17 cellular contexts compared by ENCODE assay signal in the genomic region with DNA sequence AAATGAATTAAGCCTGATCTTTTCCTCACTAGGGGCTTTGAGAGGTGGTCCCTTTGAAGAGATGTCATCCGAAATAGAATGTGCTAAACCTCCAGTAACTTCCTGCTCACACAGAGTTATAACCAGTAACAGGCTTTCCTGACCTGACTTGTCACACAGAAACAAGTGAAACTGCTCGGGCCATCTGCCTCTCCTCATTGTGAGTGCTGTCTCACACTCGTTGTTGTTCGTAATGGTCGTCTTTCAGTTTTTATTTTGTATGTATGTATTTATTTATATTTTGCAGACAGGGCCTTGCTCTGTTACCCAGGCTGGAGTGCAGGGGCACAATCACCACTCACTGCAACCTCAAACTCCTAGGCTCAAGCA. TPM values are rescaled to one million over a fixed set of nuclear protein-coding genes. Genes with fewer than 3 reads are reported as not detected.
DNase-seq lines count a peak whose midpoint lies in the region; ATAC-seq, FAIRE-seq and TF ChIP-seq lines count a peak whose summit lies in the region.
"Had no signal": no experiment of that assay in that cellular context is flagged by ENCODE, and none has a peak within 500 bp of the region (broad histone marks: within the 10 kb centered on the region; RNA-seq: fewer than 3 reads in every experiment).

No MANE protein-coding gene starts in this region.

- no peaks in the 10 kb centered on the region for H3K9me3 Mint-ChIP-seq in GM23338
- H3K9me3 Mint-ChIP-seq: activated CD4-positive, alpha-beta T cell treated with anti-CD3 and anti-CD28 coated beads, Interleukin-2, amount 10 ng/mL, durations not matched to agents 24 days and 14 days; T-helper 1 cell treated with Interleukin-12 subunit alpha and Interleukin-12 subunit beta and Interleukin-4 antibody, amounts not matched to agents 30 μg/mL and 1 μg/mL, for 36 hours had no signal

- no peak overlapping the region for H3K27ac Mint-ChIP-seq in GM23338
- H3K27ac Mint-ChIP-seq: activated CD4-positive, alpha-beta T cell treated with anti-CD3 and anti-CD28 coated beads, Interleukin-2, amount 10 ng/mL, durations not matched to agents 24 days and 14 days; T-helper 1 cell treated with Interleukin-12 subunit alpha and Interleukin-12 subunit beta and Interleukin-4 antibody, amounts not matched to agents 30 μg/mL and 1 μg/mL, for 36 hours had no signal

- H3K27ac ChIP-seq in breast epithelium, result peak overlapping the region; percentile 70 to 76
- H3K27ac ChIP-seq in mammary epithelial cell (ENCODE audit: insufficient read depth, low read depth, low read length), result no peak overlapping the region
- H3K27ac ChIP-seq in GM12878 (ENCODE audit: control insufficient read depth, insufficient read depth), result no peak overlapping the region
- peak overlapping the region; percentile 20 to 51 for H3K27ac ChIP-seq in mucosa of rectum (ENCODE audit: low read depth in 2 of 2, low read length in 2 of 2)
- peak overlapping the region; percentile 69 to 74 for H3K27ac ChIP-seq in testis
- H3K27ac ChIP-seq in GM23338 (ENCODE audit: low read depth), result no peak overlapping the region
- H3K27ac ChIP-seq: ascending aorta had no signal

- H3K79me2 ChIP-seq in mammary epithelial cell (ENCODE audit: insufficient read depth, low read length) (no peaks in the 10 kb centered on the region), GM12878 (ENCODE audit: control insufficient read depth, insufficient read depth, low read length) (no peaks in the 10 kb centered on the region), GM23338 (replicated peaks; ENCODE audit: insufficient read depth) (no peaks in the 10 kb centered on the region)

- H4K20me1 ChIP-seq in mammary epithelial cell (ENCODE audit: insufficient read depth, low read length), result no peaks in the 10 kb centered on the region
- H4K20me1 ChIP-seq in GM12878 (ENCODE audit: control insufficient read depth, insufficient read depth), result no peaks in the 10 kb centered on the region
- H4K20me1 ChIP-seq in GM23338 (replicated peaks; ENCODE audit: insufficient read depth), result no peaks in the 10 kb centered on the region

- TF ChIP-seq POLR2A in breast epithelium (IDR thresholded peaks at IDR 0.05), result no peak
- no peak for TF ChIP-seq POLR2A in GM12878 (IDR thresholded peaks at IDR 0.05; ENCODE audit: low read depth, low read length)
- no peak for TF ChIP-seq POLR2A in testis (IDR thresholded peaks at IDR 0.05)

- no peak for TF ChIP-seq RAD21 in GM12878 (IDR thresholded peaks at IDR 0.05; ENCODE audit: insufficient read depth, low read depth, low read length)

- peaks cover 13% of the 10 kb centered on the region for H3K4me1 Mint-ChIP-seq in GM23338
- H3K4me1 Mint-ChIP-seq: activated CD4-positive, alpha-beta T cell treated with anti-CD3 and anti-CD28 coated beads, Interleukin-2, amount 10 ng/mL, durations not matched to agents 24 days and 14 days had no signal

- peak in 1 of 2 donors; percentile 10 for DNase-seq in breast epithelium (ENCODE audit: low spot score in 2 of 2)
- no peak for DNase-seq in mammary epithelial cell
- no peak for DNase-seq in GM12878 (ENCODE audit: low read depth, low spot score)
- DNase-seq in testis, result peak; percentile 13
- no peak for DNase-seq in GM23338 (ENCODE audit: low spot score)
- no peak for DNase-seq in OCI-M2 (lab: John Stamatoyannopoulos, UW; ENCODE audit: unreplicated experiment)
- DNase-seq: activated CD4-positive, alpha-beta T cell treated with anti-CD3 and anti-CD28 coated beads, Interleukin-2, amount 10 ng/mL, durations not matched to agents 24 days and 14 days; effector CD4-positive, alpha-beta T cell; nucleus accumbens; OCI-M1; stimulated activated CD4-positive, alpha-beta T cell treated with anti-CD3 and anti-CD28 coated beads, Interleukin-1b, Interleukin-23, amount 100 ng/mL, for 48 hours had no signal

- TF ChIP-seq CTCF in breast epithelium (IDR thresholded peaks at IDR 0.05) (no peak), mammary epithelial cell (conservative IDR thresholded peaks at IDR 0.05 in 1 of 2, IDR thresholded peaks at IDR 0.05 in 1 of 2; ENCODE audit: extremely low read depth in 1 of 2, insufficient read depth in 1 of 2, low read depth in 1 of 2, low read length in 2 of 2) (no peak), GM12878 (IDR thresholded peaks at IDR 0.05 in 2 of 3, conservative IDR thresholded peaks at IDR 0.05 in 1 of 3; ENCODE audit: control insufficient read depth in 2 of 3, extremely low read depth in 1 of 3, insufficient read depth in 1 of 3, low read depth in 3 of 3, low read length in 3 of 3) (no peak), testis (IDR thresholded peaks at IDR 0.05) (no peak), GM23338 (conservative IDR thresholded peaks at IDR 0.05; ENCODE audit: low read depth in 2 of 2) (no peak)

- H3K4me1 ChIP-seq in breast epithelium (no peaks in the 10 kb centered on the region), mammary epithelial cell (ENCODE audit: insufficient read depth, low read length) (no peaks in the 10 kb centered on the region), GM12878 (ENCODE audit: control insufficient read depth, insufficient read depth, low read length) (no peaks in the 10 kb centered on the region), mucosa of rectum (ENCODE audit: control insufficient read depth in 2 of 2, insufficient read depth in 2 of 2, low read length in 2 of 2) (peaks cover 20 to 31% of the 10 kb centered on the region in 2 donors), testis (peaks cover 47% of the 10 kb centered on the region), GM23338 (ENCODE audit: insufficient read depth) (0 out of 2 replicates have a peak, but pooled peaks cover 6% of the 10 kb centered on the region)
- H3K4me1 ChIP-seq: ascending aorta had no signal

- POLR2A ChIA-PET in GM12878 (lab: Charles Lee), result no interaction called here

- BruUV-seq in mammary epithelial cell (replicated peaks; lab: Mats Ljungman, UMichigan) (no TSS peak), GM12878 (replicated peaks; lab: Mats Ljungman, UMichigan) (no TSS peak)

- in situ Hi-C loops in mammary epithelial cell (cut with MboI; ENCODE audit: low sequenced_read_pairs in 2 of 2), result no loop called here
- in situ Hi-C loops in GM12878 (cut with MboI), result no loop called here

- H3K9me3 ChIP-seq in breast epithelium (no peaks in the 10 kb centered on the region), mammary epithelial cell (replicated peaks; ENCODE audit: insufficient read depth, low read length) (no peaks in the 10 kb centered on the region), GM12878 (replicated peaks; ENCODE audit: control insufficient read depth, insufficient read depth, low read length) (no peaks in the 10 kb centered on the region), mucosa of rectum (ENCODE audit: control insufficient read depth in 2 of 2, low read length in 2 of 2) (no peaks in the 10 kb centered on the region), testis (no peaks in the 10 kb centered on the region)
- H3K9me3 ChIP-seq: ascending aorta had no signal

- SMC1A ChIA-PET in GM12878 (lab: Charles Lee; ENCODE audit: uncharacterized antibody, unreplicated experiment), result interaction anchor here (1.0 to 1.3 kb wide), 2 partner anchors 15 to 30 kb away, joined by 3 to 5 read pairs; no protein-coding TSS in a partner anchor

- H3K4me3 ChIP-seq in breast epithelium (no peak overlapping the region), mammary epithelial cell (replicated peaks in 1 of 3; ENCODE audit: insufficient read depth in 1 of 3, low read depth in 2 of 3, low read length in 3 of 3) (no peak overlapping the region), GM12878 (no peak overlapping the region), mucosa of rectum (ENCODE audit: low read length in 2 of 2) (no peak overlapping the region), testis (no peak overlapping the region), GM23338 (no peak overlapping the region)
- H3K4me3 ChIP-seq: ascending aorta had no signal

- no peak for FAIRE-seq in GM12878 (lab: Jason Lieb, UNC)

- H3K36me3 ChIP-seq in breast epithelium (no peaks in the 10 kb centered on the region), mammary epithelial cell (ENCODE audit: insufficient read depth, low read length) (no peaks in the 10 kb centered on the region), GM12878 (ENCODE audit: control insufficient read depth in 2 of 2, insufficient read depth in 2 of 2, low read length in 1 of 2) (no peaks in the 10 kb centered on the region), mucosa of rectum (ENCODE audit: control insufficient read depth in 2 of 2, insufficient read depth in 2 of 2, low read length in 2 of 2) (no peaks in the 10 kb centered on the region), testis (ENCODE audit: low read depth, missing control alignments) (no peaks in the 10 kb centered on the region), GM23338 (ENCODE audit: insufficient read depth) (no peaks in the 10 kb centered on the region)
- H3K36me3 ChIP-seq: ascending aorta had no signal

- CTCF ChIA-PET in mammary epithelial cell (lab: Charles Lee; ENCODE audit: low non-redundant PET), result no interaction called here
- CTCF ChIA-PET in GM12878 (lab: Yijun Ruan, JAX), result interaction anchor here (1.4 to 3.8 kb wide), 3 partner anchors 10 to 79 kb away, joined by 3 to 15 read pairs (median 9); a partner anchor contains a TSS

- H3K36me3 Mint-ChIP-seq in GM23338 (ENCODE audit: low read depth), result no peaks in the 10 kb centered on the region

- peaks cover 0 to 3% of the 10 kb centered on the region in 2 donors for H3K27me3 ChIP-seq in breast epithelium
- no peaks in the 10 kb centered on the region for H3K27me3 ChIP-seq in mammary epithelial cell (ENCODE audit: insufficient read depth, low read length)
- H3K27me3 ChIP-seq in GM12878 (replicated peaks in 1 of 2; ENCODE audit: control insufficient read depth in 2 of 2, insufficient read depth in 2 of 2, low read length in 1 of 2), result no peaks in the 10 kb centered on the region
- H3K27me3 ChIP-seq in mucosa of rectum (ENCODE audit: control insufficient read depth in 2 of 2, insufficient read depth in 2 of 2, low read length in 2 of 2), result no peaks in the 10 kb centered on the region
- no peaks in the 10 kb centered on the region for H3K27me3 ChIP-seq in testis
- H3K27me3 ChIP-seq in GM23338 (ENCODE audit: insufficient read depth), result no peaks in the 10 kb centered on the region
- H3K27me3 ChIP-seq: ascending aorta had no signal

- H3K27me3 Mint-ChIP-seq in GM23338 (ENCODE audit: insufficient read depth, low read depth, poor library complexity), result peaks cover 15% of the 10 kb centered on the region

- intact Hi-C loops in breast epithelium (cut with DNase I; ENCODE audit: low total_unique reads) (no loop called here), mammary epithelial cell (cut with micrococcal nuclease) (no loop called here), GM12878 (cut with micrococcal nuclease; ENCODE audit: unreplicated experiment) (no loop called here), testis (cut with DNase I; ENCODE audit: low total_unique reads) (no loop called here)

- H2AFZ ChIP-seq in mammary epithelial cell (ENCODE audit: low read depth, low read length) (no peak overlapping the region), GM12878 (ENCODE audit: control insufficient read depth, low read depth, low read length) (peak overlapping the region; percentile 33), GM23338 (no peak overlapping the region)

- 78% methylated on average over 5 of the region's 5 CpGs for WGBS in mammary epithelial cell (ENCODE audit: low coverage, missing lambda C conversion rate)
- WGBS in GM12878 (ENCODE audit: insufficient coverage, insufficient replicate concordance, low lambda C conversion rate, missing lambda C conversion rate), result 41% methylated on average over 5 of the region's 5 CpGs
- WGBS in testis, 2 donors, result 67 to 88% methylated on average over 5 of the region's 5 CpGs

- H3K9ac ChIP-seq in mammary epithelial cell (ENCODE audit: insufficient read depth, low read length), result no peak overlapping the region
- no peak overlapping the region for H3K9ac ChIP-seq in GM12878 (ENCODE audit: control insufficient read depth, insufficient read depth, low read length)
- no peak overlapping the region for H3K9ac ChIP-seq in mucosa of rectum (ENCODE audit: low read depth in 1 of 2, low read length in 2 of 2)

- dilution Hi-C loops in mammary epithelial cell (cut with HindIII; ENCODE audit: low sequenced_read_pairs), result no loop called here

- H3K4me2 ChIP-seq in mammary epithelial cell (ENCODE audit: insufficient read depth, low read depth, low read length) (no peak overlapping the region), GM12878 (ENCODE audit: control insufficient read depth, insufficient read depth) (no peak overlapping the region), GM23338 (no peak overlapping the region)

- no peak for TF ChIP-seq EP300 in GM12878 (IDR thresholded peaks at IDR 0.05; ENCODE audit: borderline replicate concordance in 1 of 2, control insufficient read depth in 1 of 2, low read depth in 2 of 2, low read length in 2 of 2)

- peak; percentile 65 for ATAC-seq in GM12878
- no peak for ATAC-seq in GM23338
- ATAC-seq in GM19455 (IDR thresholded peaks at IDR 0.05; ENCODE audit: unreplicated experiment), result no peak

- no peak overlapping the region for H3K4me3 Mint-ChIP-seq in GM23338
- H3K4me3 Mint-ChIP-seq: activated CD4-positive, alpha-beta T cell treated with anti-CD3 and anti-CD28 coated beads, Interleukin-2, amount 10 ng/mL, durations not matched to agents 24 days and 14 days; T-helper 1 cell treated with Interleukin-12 subunit alpha and Interleukin-12 subunit beta and Interleukin-4 antibody, amounts not matched to agents 30 μg/mL and 1 μg/mL, for 36 hours had no signal

- RAD21 ChIA-PET in GM12878 (lab: Charles Lee; ENCODE audit: unreplicated experiment), result interaction anchor here (1.5 kb wide), 1 partner anchor 80 kb away, joined by 4 read pairs; a partner anchor contains a TSS

- H3K9me2 ChIP-seq in GM23338 (ENCODE audit: insufficient read depth), result no peaks in the 10 kb centered on the region

- H3F3A ChIP-seq in GM23338 (replicated peaks; ENCODE audit: low read depth), result no peaks in the 10 kb centered on the region

RNA-seq across cellular contexts. Expression of a gene that starts 24.0 kb away (rescaled TPM):
- total RNA-seq in breast epithelium (1 to 10 TPM in 2 of 3 donors, not detected in 1; 1.9 to 2.0 TPM), mammary epithelial cell (under 1 TPM in 1 of 2 donors, not detected in 1; under 0.01 TPM), GM12878 (2014; rRNA removed) (0.45 and 0.54 TPM in 2 replicates), GM12878 (2014; rRNA removed; fragmentation: Illumina TruSeq; extraction: Trizol) (0.32 and 0.36 TPM in 2 replicates), GM12878 (2021) (0.49 and 1.1 TPM in 2 replicates), testis (10 to 100 TPM; 14.8 to 25.2 TPM)
- polyA plus RNA-seq in mammary epithelial cell (not detected), GM12878 (2011; rRNA removed) (0.45 and 0.60 TPM in 2 replicates), GM12878 (2014; fragmentation: Illumina TruSeq; extraction: Trizol) (0.75 and 2.5 TPM in 2 replicates), GM12878 (2014; fragmentation: Nextera tagmentation; extraction: Ambion mirVana) (under 1 TPM; 0.11 to 0.19 TPM), GM12878 (2014; rRNA removed) (0.33 and 0.88 TPM in 2 replicates), GM12878 (2016; fragmentation: Nextera tagmentation; extraction: Ambion mirVana) (under 1 TPM; 0.39 to 0.71 TPM), testis (ENCODE audit: insufficient read depth, low read depth, low replicate concordance) (12.2 TPM), GM23338 (2016; fragmentation: Nextera tagmentation; extraction: Ambion mirVana) (1.9 TPM in 2 replicates)
- polyA minus RNA-seq in mammary epithelial cell, result not detected
- 0.98 and 1.3 TPM in 2 replicates for total RNA-seq in GM12878 (2013; cell fraction: nucleolus; rRNA removed)
- polyA plus RNA-seq in GM12878 (2011; ENCODE audit: low read depth), result 0.13 TPM
- 1.2 and 1.3 TPM in 2 replicates for polyA plus RNA-seq in GM12878 (2011; cell fraction: cytosol; rRNA removed)
- 2.6 and 3.2 TPM in 2 replicates for polyA plus RNA-seq in GM12878 (2011; cell fraction: nucleus; rRNA removed)
- polyA plus RNA-seq in GM12878 (2012), result 0.20 and 0.27 TPM in 2 replicates
- 0.44 and 1.9 TPM in 2 replicates for polyA minus RNA-seq in GM12878 (2011; rRNA and poly(A)+ RNA removed)
- 0.52 and 1.6 TPM in 2 replicates for polyA minus RNA-seq in GM12878 (2011; cell fraction: cytosol; rRNA and poly(A)+ RNA removed)
- polyA minus RNA-seq in GM12878 (2011; cell fraction: nucleus; rRNA and poly(A)+ RNA removed), result 0.96 and 1.1 TPM in 2 replicates
- total RNA-seq in GM23338 (2014; rRNA removed; shearing (Covaris generic)), result 7.3 and 10.0 TPM in 2 replicates
- total RNA-seq: activated CD4-positive, alpha-beta T cell treated with anti-CD3 and anti-CD28 coated beads, Interleukin-2, amount 10 ng/mL, durations not matched to agents 24 days and 14 days; ascending aorta; Daoy; MCF 10A had no signal

RNA-seq across cellular contexts. Expression of a gene that starts 54.0 kb away (rescaled TPM):
- total RNA-seq in breast epithelium (10 to 100 TPM; 16.0 to 28.1 (median 22.6) TPM), mammary epithelial cell (1 to 10 TPM in 1 of 2 donors, not detected in 1; 8.2 TPM), GM12878 (2014; rRNA removed) (4.6 and 4.7 TPM in 2 replicates), GM12878 (2014; rRNA removed; fragmentation: Illumina TruSeq; extraction: Trizol) (3.7 TPM in 2 replicates), GM12878 (2021) (5.9 and 6.4 TPM in 2 replicates), testis (100 to 1,000 TPM in 1 of 2 donors, 10 to 100 TPM in 1; 88.4 to 145 TPM)
- polyA plus RNA-seq in mammary epithelial cell (0.18 TPM), GM12878 (2011; rRNA removed) (0.01 and 0.07 TPM in 2 replicates), GM12878 (2014; fragmentation: Illumina TruSeq; extraction: Trizol) (7.2 and 8.5 TPM in 2 replicates), GM12878 (2014; fragmentation: Nextera tagmentation; extraction: Ambion mirVana) (1 to 10 TPM; 1.2 to 2.2 TPM), GM12878 (2014; rRNA removed) (9.8 and 10.4 TPM in 2 replicates), GM12878 (2016; fragmentation: Nextera tagmentation; extraction: Ambion mirVana) (1 to 10 TPM; 3.7 to 4.4 TPM), testis (ENCODE audit: insufficient read depth, low read depth, low replicate concordance) (183 TPM), GM23338 (2016; fragmentation: Nextera tagmentation; extraction: Ambion mirVana) (5.0 and 5.4 TPM in 2 replicates)
- polyA minus RNA-seq in mammary epithelial cell, result not detected
- 9.0 and 11.7 TPM in 2 replicates for total RNA-seq in GM12878 (2013; cell fraction: nucleolus; rRNA removed)
- 3.6 TPM for polyA plus RNA-seq in GM12878 (2011; ENCODE audit: low read depth)
- polyA plus RNA-seq in GM12878 (2011; cell fraction: cytosol; rRNA removed), result not detected in 2 replicates
- not detected in 2 replicates for polyA plus RNA-seq in GM12878 (2011; cell fraction: nucleus; rRNA removed)
- polyA plus RNA-seq in GM12878 (2012), result 3.4 and 3.9 TPM in 2 replicates
- polyA minus RNA-seq in GM12878 (2011; rRNA and poly(A)+ RNA removed), result not detected in 2 replicates
- 3.6 and 4.4 TPM in 2 replicates for polyA minus RNA-seq in GM12878 (2011; cell fraction: cytosol; rRNA and poly(A)+ RNA removed)
- polyA minus RNA-seq in GM12878 (2011; cell fraction: nucleus; rRNA and poly(A)+ RNA removed), result 0.12 and 0.77 TPM in 2 replicates
- 10.3 and 12.5 TPM in 2 replicates for total RNA-seq in GM23338 (2014; rRNA removed; shearing (Covaris generic))
- total RNA-seq: MCF 10A had no signal

Comparison
In these comparisons a context has a peak if more than half of its experiments do, and no peak if none do; other contexts are left out.
1. H3K27ac ChIP-seq: peak in breast epithelium (2 of 2), mucosa of rectum (2 of 2) and testis (2 of 2); none in mammary epithelial cell (single experiment), GM12878 (single experiment) and GM23338 (single experiment).